In the genomic region with DNA sequence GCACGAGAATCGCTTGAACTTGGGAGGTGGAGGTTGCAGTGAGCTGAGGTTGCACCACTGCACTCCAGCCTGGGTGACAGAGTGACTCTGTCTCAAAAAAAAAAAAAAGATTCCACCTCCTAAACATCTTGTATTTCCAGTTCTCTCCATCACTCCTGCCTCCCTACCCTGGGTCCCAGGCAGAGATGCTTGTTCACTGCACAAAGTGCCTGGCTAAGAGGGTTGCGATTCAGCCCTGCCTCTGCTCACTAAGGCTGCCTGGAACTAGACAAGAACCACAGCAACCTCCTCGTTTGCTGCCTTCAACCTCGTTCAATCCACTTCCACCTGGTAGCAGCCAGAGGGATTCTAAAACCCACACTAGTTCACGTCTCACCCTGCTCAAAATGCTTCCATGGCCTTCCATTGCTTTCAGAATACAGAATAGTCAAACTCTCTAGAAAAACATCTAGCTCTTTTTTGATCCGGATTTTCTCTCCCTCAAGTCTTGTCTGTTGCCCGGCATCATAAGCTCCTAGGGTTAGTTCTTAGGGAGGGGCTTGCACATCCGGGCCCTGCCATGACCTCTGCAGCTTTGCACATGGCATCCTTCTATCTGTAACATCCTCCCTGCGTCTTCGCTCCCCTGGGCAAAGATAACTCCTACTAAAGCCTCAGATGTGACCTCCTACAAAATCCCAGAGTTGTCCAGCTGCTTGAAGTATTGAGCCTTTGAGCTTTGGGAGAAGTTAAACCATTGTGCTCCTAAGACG, we compare ENCODE assay signal across 8 cellular contexts. TPM values are rescaled to one million over a fixed set of nuclear protein-coding genes. Genes with fewer than 3 reads are reported as not detected.
DNase-seq lines count a peak whose midpoint lies in the region; ATAC-seq and TF ChIP-seq lines count a peak whose summit lies in the region.

No MANE protein-coding gene starts in this region.

- H3K27me3 ChIP-seq in heart left ventricle = no peaks in the 10 kb centered on the region
- H3K27me3 ChIP-seq in right atrium auricular region = no peaks in the 10 kb centered on the region
- H3K27me3 ChIP-seq in thoracic aorta (replicated peaks; ENCODE audit: insufficient read depth) = no peaks in the 10 kb centered on the region

- H3K4me1 ChIP-seq in heart left ventricle (peaks cover 0 to 16% (median 9%) of the 10 kb centered on the region in 12 donors), right atrium auricular region (peaks cover 0 to 16% of the 10 kb centered on the region in 2 donors), thoracic aorta (ENCODE audit: control insufficient read depth in 1 of 2, low read depth in 2 of 2) (peaks cover 0 to 11% of the 10 kb centered on the region in 2 donors)

- TF ChIP-seq POLR2A in heart left ventricle (IDR thresholded peaks at IDR 0.05) = no peak

- no peaks in the 10 kb centered on the region for H3K9me3 ChIP-seq in heart left ventricle
- no peaks in the 10 kb centered on the region for H3K9me3 ChIP-seq in right atrium auricular region
- no peaks in the 10 kb centered on the region for H3K9me3 ChIP-seq in thoracic aorta

- whole genome bisulfite sequencing in heart left ventricle, 4 donors = 70 to 76% (median 72%) methylated on average over 12 of the region's 12 CpGs

- H3K27ac ChIP-seq in heart left ventricle (no peak overlapping the region), right atrium auricular region (no peak overlapping the region), thoracic aorta (no peak overlapping the region)

- intact Hi-C loops in heart left ventricle (cut with DNase I) = loop anchor here in 1 of 10 donors (10.0 kb wide), 1 partner anchor 78 kb away; a partner anchor contains a TSS

- H3K36me3 Mint-ChIP-seq in endothelial cell (ENCODE audit: low read depth, unreplicated experiment) = peaks cover 5% of the 10 kb centered on the region

- H3K4me3 ChIP-seq in heart left ventricle (peak overlapping the region in 8 of 12 donors; percentile 49 to 85 (median 64)), right atrium auricular region (peak overlapping the region in 1 of 2 donors; percentile 70), thoracic aorta (peak overlapping the region; percentile 72)

- ATAC-seq in heart left ventricle (no peak), thoracic aorta (ENCODE audit: insufficient number of reproducible peaks, low FRiP score, low read depth) (no peak)

- H3K36me3 ChIP-seq in heart left ventricle (no peaks in the 10 kb centered on the region), right atrium auricular region (no peaks in the 10 kb centered on the region), thoracic aorta (no peaks in the 10 kb centered on the region)

- H3K27me3 Mint-ChIP-seq in endothelial cell (ENCODE audit: unreplicated experiment) = peaks cover 14% of the 10 kb centered on the region

- no peak overlapping the region for H3K27ac Mint-ChIP-seq in endothelial cell (ENCODE audit: unreplicated experiment)

- no peak for TF ChIP-seq CTCF in heart left ventricle (IDR thresholded peaks at IDR 0.05)
- TF ChIP-seq CTCF in right atrium auricular region (IDR thresholded peaks at IDR 0.05) = no peak
- no peak for TF ChIP-seq CTCF in endothelial cell (IDR thresholded peaks at IDR 0.05; ENCODE audit: unreplicated experiment)
- no peak for TF ChIP-seq CTCF in thoracic aorta (IDR thresholded peaks at IDR 0.05)

- H3K4me1 Mint-ChIP-seq in endothelial cell (ENCODE audit: unreplicated experiment) = peaks cover 15% of the 10 kb centered on the region

- H3K4me3 Mint-ChIP-seq in endothelial cell (ENCODE audit: unreplicated experiment) = peak overlapping the region; percentile 61

- no peaks in the 10 kb centered on the region for H3K9me3 Mint-ChIP-seq in endothelial cell (ENCODE audit: unreplicated experiment)

- DNase-seq in heart left ventricle (no peak), right atrium auricular region (ENCODE audit: low spot score) (no peak), OCI-M1 (lab: John Stamatoyannopoulos, UW) (peak; percentile 48), endothelial cell (ENCODE audit: low spot score) (no peak), thoracic aorta (ENCODE audit: low spot score) (no peak), NCI-H748 treated with DMSO at 0.1 percent for 48 hours (lab: John Stamatoyannopoulos, UW) (no peak), DMS 273 (lab: John Stamatoyannopoulos, UW; ENCODE audit: unreplicated experiment) (no peak)
- no peak for DNase-seq in stimulated activated CD4-positive, alpha-beta T cell treated with anti-CD3 and anti-CD28 coated beads, Interleukin-15, amount 100 ng/mL, for 24 hours

RNA-seq across cellular contexts. Expression of a gene that starts 1.0 kb away (rescaled TPM):
- 10 to 100 TPM in 1 of 9 donors, 1 to 10 TPM in 8; 4.0 to 12.4 (median 7.3) TPM for total RNA-seq in heart left ventricle
- polyA plus RNA-seq in heart left ventricle = 1 to 10 TPM; 1.8 to 5.3 TPM
- total RNA-seq in right atrium auricular region = 1 to 10 TPM; 3.8 to 5.4 TPM
- total RNA-seq in endothelial cell (ENCODE audit: unreplicated experiment) = 27.8 TPM
- 1 to 10 TPM; 4.5 to 5.4 TPM for total RNA-seq in thoracic aorta

RNA-seq across cellular contexts. Expression of a gene that starts 6.7 kb away (rescaled TPM):
- total RNA-seq in heart left ventricle = 10 to 100 TPM; 13.4 to 29.0 (median 20.4) TPM
- polyA plus RNA-seq in heart left ventricle = 10 to 100 TPM; 16.1 to 27.8 TPM
- 10 to 100 TPM; 24.0 to 27.3 TPM for total RNA-seq in right atrium auricular region
- 36.9 TPM for total RNA-seq in endothelial cell (ENCODE audit: unreplicated experiment)
- 10 to 100 TPM; 32.0 to 37.8 TPM for total RNA-seq in thoracic aorta

RNA-seq across cellular contexts. Expression of a gene that starts 31.8 kb away (rescaled TPM):
- 1 to 10 TPM in 8 of 9 donors, under 1 TPM in 1; 1.00 to 4.1 (median 2.1) TPM for total RNA-seq in heart left ventricle
- polyA plus RNA-seq in heart left ventricle = 1 to 10 TPM in 1 of 2 donors, under 1 TPM in 1; 0.72 to 3.2 TPM
- 1 to 10 TPM; 1.9 to 2.9 TPM for total RNA-seq in right atrium auricular region
- 16.4 TPM for total RNA-seq in endothelial cell (ENCODE audit: unreplicated experiment)
- total RNA-seq in thoracic aorta = 1 to 10 TPM; 2.8 to 7.8 TPM
